Comparison of ENCODE assay signal across 11 cellular contexts in the genomic region with DNA sequence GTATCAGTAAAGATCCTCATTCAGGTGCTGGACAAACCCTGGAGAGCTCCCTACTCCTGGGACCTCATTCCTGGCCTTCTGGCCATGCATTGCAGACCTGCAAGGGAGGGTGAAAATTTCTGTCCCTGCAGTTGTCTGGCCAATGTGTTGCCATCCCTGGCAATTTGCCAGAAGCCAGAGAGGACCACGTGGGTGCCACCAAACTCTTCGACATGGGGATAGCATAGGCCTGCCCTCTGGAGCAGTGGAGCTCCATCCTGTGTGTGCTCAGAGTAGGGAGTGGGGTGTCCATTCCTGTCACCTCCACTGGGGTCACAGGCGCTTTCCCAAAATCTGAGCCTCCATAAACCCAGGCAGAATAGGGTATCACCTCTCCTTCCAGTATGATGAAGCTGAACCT. TPM values are rescaled to one million over a fixed set of nuclear protein-coding genes. Genes with fewer than 3 reads are reported as not detected.
"Had no signal": no experiment of that assay in that cellular context is flagged by ENCODE, and none has a peak within 500 bp of the region (broad histone marks: within the 10 kb centered on the region; RNA-seq: fewer than 3 reads in every experiment).

No MANE protein-coding gene starts in this region.

- H3K27me3 Mint-ChIP-seq: IgD-negative memory B cell had no signal

- H3K4me3 Mint-ChIP-seq: HFFc6, IgD-negative memory B cell had no signal

- DNase-seq: GM23248, GOT3, H7, HFFc6, KG1 had no signal

- H3K9me3 Mint-ChIP-seq: HFFc6, IgD-negative memory B cell had no signal

- H3K4me1 ChIP-seq: HAP-1 had no signal

- H3K9ac ChIP-seq: GM23248 had no signal

- H3K9me3 ChIP-seq: HAP-1 had no signal

- H3K4me3 ChIP-seq: GM23248, HAP-1 had no signal

- H3K36me3 ChIP-seq: HAP-1 had no signal

- ATAC-seq: HCT116, HepG2 had no signal

- H3K36me3 Mint-ChIP-seq: IgD-negative memory B cell had no signal

- H3K4me1 Mint-ChIP-seq: IgD-negative memory B cell had no signal

- H2AFZ ChIP-seq: GM23248 had no signal

- H3K27ac Mint-ChIP-seq: HFFc6, IgD-negative memory B cell had no signal

- H3K27ac ChIP-seq: GM23248, HL-60 had no signal

RNA-seq across cellular contexts. Expression of a gene that starts 31.2 kb away (rescaled TPM):
- total RNA-seq: GM23248, H4, HepG2 had no signal
- polyA plus RNA-seq: GM23248, HepG2, IgD-negative memory B cell had no signal
